ENCODE assay signal across 25 cellular contexts in the genomic region with DNA sequence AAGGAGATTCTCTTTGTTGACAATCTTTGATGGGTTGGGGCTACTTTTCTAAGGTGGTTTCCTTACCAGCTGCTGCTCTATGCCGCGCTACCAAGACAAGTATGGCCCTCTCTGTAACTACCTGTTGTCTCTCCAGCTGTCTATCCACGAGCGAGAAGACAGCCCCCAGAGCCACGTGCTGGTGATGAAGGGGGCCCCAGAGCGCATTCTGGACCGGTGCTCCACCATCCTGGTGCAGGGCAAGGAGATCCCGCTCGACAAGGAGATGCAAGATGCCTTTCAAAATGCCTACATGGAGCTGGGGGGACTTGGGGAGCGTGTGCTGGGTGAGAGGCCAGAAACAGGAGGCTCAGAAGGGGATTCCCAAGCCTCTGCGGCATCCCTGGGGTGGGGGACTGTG. TPM values are rescaled to one million over a fixed set of nuclear protein-coding genes. Genes with fewer than 3 reads are reported as not detected.
A peak's percentile ranks its signal among the peaks of the same experiment; 100 is the strongest.
DNase-seq lines count a peak whose midpoint lies in the region; ATAC-seq and TF ChIP-seq lines count a peak whose summit lies in the region.
"Had no signal": no experiment of that assay in that cellular context is flagged by ENCODE, and none has a peak within 500 bp of the region (broad histone marks: within the 10 kb centered on the region; RNA-seq: fewer than 3 reads in every experiment).

No MANE protein-coding gene starts in this region.

- H3K9me3 Mint-ChIP-seq in effector memory CD8-positive, alpha-beta T cell = no peaks in the 10 kb centered on the region
- no peaks in the 10 kb centered on the region for H3K9me3 Mint-ChIP-seq in stimulated activated naive CD8-positive, alpha-beta T cell treated with anti-CD3 and anti-CD28 coated beads, Interleukin-15, amount 100 ng/mL, for 72 hours
- H3K9me3 Mint-ChIP-seq: CD8-positive, alpha-beta T cell; H9; HFFc6 had no signal

- H3K36me3 ChIP-seq in esophagus muscularis mucosa = peaks cover 39 to 81% (median 73%) of the 10 kb centered on the region in 4 donors
- H3K36me3 ChIP-seq in sigmoid colon = peaks cover 23 to 93% (median 44%) of the 10 kb centered on the region in 4 donors
- H3K36me3 ChIP-seq in thoracic aorta = peaks cover 75% of the 10 kb centered on the region
- H3K36me3 ChIP-seq: BLaER1 treated with 17β-estradiol and CSF1 and Interleukin-3, amounts not matched to agents 10 nM and 100 nM had no signal

- WGBS in esophagus muscularis mucosa = 89% methylated on average over 8 of the region's 11 CpGs
- WGBS in sigmoid colon, 2 donors = 87 to 89% methylated on average over 11 of the region's 11 CpGs

- TF ChIP-seq EP300 in esophagus muscularis mucosa (IDR thresholded peaks at IDR 0.05) (no peak), sigmoid colon (IDR thresholded peaks at IDR 0.05) (no peak)

- H3K27me3 Mint-ChIP-seq in effector memory CD8-positive, alpha-beta T cell = peaks cover 45 to 65% of the 10 kb centered on the region in 2 donors
- H3K27me3 Mint-ChIP-seq in stimulated activated naive CD8-positive, alpha-beta T cell treated with anti-CD3 and anti-CD28 coated beads, Interleukin-15, amount 100 ng/mL, for 72 hours = peaks cover 26% of the 10 kb centered on the region

- ATAC-seq in left cardiac atrium = no peak
- no peak for ATAC-seq in thoracic aorta (ENCODE audit: insufficient number of reproducible peaks, low FRiP score, low read depth)
- ATAC-seq in effector memory CD8-positive, alpha-beta T cell (replicated peaks) = no peak
- no peak for ATAC-seq in stimulated activated naive CD8-positive, alpha-beta T cell treated with anti-CD3 and anti-CD28 coated beads, Interleukin-15, amount 100 ng/mL, for 72 hours
- ATAC-seq in activated CD4-positive, CD25-positive, alpha-beta regulatory T cell treated with anti-CD3 and anti-CD28 coated beads, Interleukin-2, amount 50 U/mL, for 24 hours = no peak
- ATAC-seq: CD8-positive, alpha-beta T cell had no signal

- H3K27ac ChIP-seq in esophagus muscularis mucosa (replicated peaks in 1 of 4) = peak overlapping the region; percentile 83 to 87 (median 85)
- H3K27ac ChIP-seq in sigmoid colon = peak overlapping the region; percentile 62 to 83 (median 74)
- peak overlapping the region; percentile 81 to 97 for H3K27ac ChIP-seq in thoracic aorta
- H3K27ac ChIP-seq: 22Rv1; BLaER1 treated with 17β-estradiol and CSF1 and Interleukin-3, amounts not matched to agents 10 nM and 100 nM; GM23248 had no signal

- no peak overlapping the region for H3K27ac Mint-ChIP-seq in effector memory CD8-positive, alpha-beta T cell
- H3K27ac Mint-ChIP-seq in stimulated activated naive CD8-positive, alpha-beta T cell treated with anti-CD3 and anti-CD28 coated beads, Interleukin-15, amount 100 ng/mL, for 72 hours = no peak overlapping the region
- H3K27ac Mint-ChIP-seq: CD8-positive, alpha-beta T cell; HFFc6 had no signal

- H3K9me3 ChIP-seq in esophagus muscularis mucosa = no peaks in the 10 kb centered on the region
- no peaks in the 10 kb centered on the region for H3K9me3 ChIP-seq in sigmoid colon
- H3K9me3 ChIP-seq in thoracic aorta = no peaks in the 10 kb centered on the region
- H3K9me3 ChIP-seq: BLaER1 treated with 17β-estradiol and CSF1 and Interleukin-3, amounts not matched to agents 10 nM and 100 nM had no signal

- H3K36me3 Mint-ChIP-seq in effector memory CD8-positive, alpha-beta T cell (ENCODE audit: insufficient read depth) = no peaks in the 10 kb centered on the region
- H3K36me3 Mint-ChIP-seq: CD8-positive, alpha-beta T cell had no signal

- H3K27me3 ChIP-seq in esophagus muscularis mucosa = no peaks in the 10 kb centered on the region
- no peaks in the 10 kb centered on the region for H3K27me3 ChIP-seq in sigmoid colon
- no peaks in the 10 kb centered on the region for H3K27me3 ChIP-seq in thoracic aorta (replicated peaks; ENCODE audit: insufficient read depth)
- H3K27me3 ChIP-seq: BLaER1 treated with 17β-estradiol and CSF1 and Interleukin-3, amounts not matched to agents 10 nM and 100 nM had no signal

- TF ChIP-seq CTCF in esophagus muscularis mucosa (IDR thresholded peaks at IDR 0.05) = no peak
- TF ChIP-seq CTCF in sigmoid colon (IDR thresholded peaks at IDR 0.05) = no peak
- TF ChIP-seq CTCF in thoracic aorta (IDR thresholded peaks at IDR 0.05) = no peak

- H3K4me1 ChIP-seq in esophagus muscularis mucosa (peaks cover 56 to 92% (median 74%) of the 10 kb centered on the region in 4 donors), sigmoid colon (peaks cover 0 to 49% (median 42%) of the 10 kb centered on the region in 4 donors), thoracic aorta (ENCODE audit: control insufficient read depth in 1 of 2, low read depth in 2 of 2) (peaks cover 31 to 69% of the 10 kb centered on the region in 2 donors)

- intact Hi-C loops in cardiac septum (cut with DNase I) (no loop called here), left cardiac atrium (cut with DNase I) (no loop called here), esophagus muscularis mucosa (cut with DNase I) (no loop called here), sigmoid colon (cut with DNase I) (no loop called here)

- H3K4me1 Mint-ChIP-seq in effector memory CD8-positive, alpha-beta T cell (ENCODE audit: low read depth in 2 of 2) = no peaks in the 10 kb centered on the region
- peaks cover 6% of the 10 kb centered on the region for H3K4me1 Mint-ChIP-seq in stimulated activated naive CD8-positive, alpha-beta T cell treated with anti-CD3 and anti-CD28 coated beads, Interleukin-15, amount 100 ng/mL, for 72 hours

- TF ChIP-seq POLR2A in esophagus muscularis mucosa (IDR thresholded peaks at IDR 0.05; ENCODE audit: low read depth) = no peak
- TF ChIP-seq POLR2A in sigmoid colon (IDR thresholded peaks at IDR 0.05) = no peak

- DNase-seq in cardiac septum (ENCODE audit: low spot score) = peak; percentile 68
- DNase-seq in left cardiac atrium = no peak
- no peak for DNase-seq in esophagus muscularis mucosa (ENCODE audit: extremely low spot score)
- DNase-seq in sigmoid colon = peak; percentile 45
- DNase-seq in thoracic aorta (ENCODE audit: low spot score) = no peak
- no peak for DNase-seq in effector memory CD8-positive, alpha-beta T cell
- DNase-seq in stimulated activated naive CD8-positive, alpha-beta T cell treated with anti-CD3 and anti-CD28 coated beads, Interleukin-15, amount 100 ng/mL, for 72 hours = no peak
- DNase-seq: Calu3; CD8-positive, alpha-beta T cell; DMS153; GM23248; H9; HFFc6; Kasumi-1; NCI-H1417; NCI-H1694 treated with DMSO at 0.1 percent for 48 hours; NCI-H2081 treated with DMSO at 0.1 percent for 48 hours; NCI-H2171 treated with DMSO at 0.1 percent for 48 hours; NCI-H526 treated with DMSO at 0.1 percent for 48 hours; OCI-M1 had no signal

- H3K4me3 ChIP-seq in esophagus muscularis mucosa = no peak overlapping the region
- no peak overlapping the region for H3K4me3 ChIP-seq in sigmoid colon
- no peak overlapping the region for H3K4me3 ChIP-seq in thoracic aorta
- H3K4me3 ChIP-seq: BLaER1 treated with 17β-estradiol and CSF1 and Interleukin-3, amounts not matched to agents 10 nM and 100 nM; GM23248 had no signal

- no peak overlapping the region for H3K4me3 Mint-ChIP-seq in effector memory CD8-positive, alpha-beta T cell
- no peak overlapping the region for H3K4me3 Mint-ChIP-seq in stimulated activated naive CD8-positive, alpha-beta T cell treated with anti-CD3 and anti-CD28 coated beads, Interleukin-15, amount 100 ng/mL, for 72 hours
- H3K4me3 Mint-ChIP-seq: CD8-positive, alpha-beta T cell; HFFc6 had no signal

RNA-seq across cellular contexts. Expression of a gene that starts 14.4 kb away (rescaled TPM):
- total RNA-seq in cardiac septum = 147 TPM
- total RNA-seq in left cardiac atrium = 100 to 1,000 TPM; 114 to 176 TPM
- total RNA-seq in esophagus muscularis mucosa = 100 to 1,000 TPM; 101 to 214 (median 130) TPM
- 100 to 1,000 TPM in 2 of 4 donors, 10 to 100 TPM in 2; 60.7 to 153 (median 102) TPM for total RNA-seq in sigmoid colon
- 1 to 10 TPM in 2 of 3 donors, under 1 TPM in 1; 0.92 to 5.7 (median 1.8) TPM for polyA plus RNA-seq in sigmoid colon
- 100 to 1,000 TPM in 1 of 2 donors, 10 to 100 TPM in 1; 86.0 to 146 TPM for total RNA-seq in thoracic aorta
- total RNA-seq: Calu3; CD8-positive, alpha-beta T cell; G401; MCF 10A had no signal

RNA-seq across cellular contexts. Expression of a gene that starts 21.4 kb away (rescaled TPM):
- total RNA-seq in cardiac septum (1.0 TPM), left cardiac atrium (under 1 TPM in 1 of 2 donors, not detected in 1; 0.13 TPM), esophagus muscularis mucosa (1 to 10 TPM in 1 of 4 donors, under 1 TPM in 2, not detected in 1; 0.17 to 2.1 (median 0.98) TPM), sigmoid colon (1 to 10 TPM in 1 of 4 donors, under 1 TPM in 1, not detected in 2; 0.27 to 3.0 TPM), thoracic aorta (1 to 10 TPM in 1 of 2 donors, under 1 TPM in 1; 0.68 to 1.1 TPM)
- under 1 TPM in 1 of 3 donors, not detected in 2; 0.22 TPM for polyA plus RNA-seq in sigmoid colon
- total RNA-seq: Calu3; CD8-positive, alpha-beta T cell; G401; GM23248; HFFc6; MCF 10A had no signal
- polyA plus RNA-seq: GM23248 had no signal

RNA-seq across cellular contexts. Expression of a gene that starts 31.5 kb away (rescaled TPM):
- total RNA-seq in cardiac septum (29.7 TPM), left cardiac atrium (10 to 100 TPM; 18.8 to 22.1 TPM), esophagus muscularis mucosa (10 to 100 TPM; 12.0 to 27.0 (median 21.9) TPM), sigmoid colon (10 to 100 TPM; 11.1 to 11.4 (median 11.3) TPM), thoracic aorta (10 to 100 TPM; 29.6 to 40.8 TPM)
- 10 to 100 TPM in 1 of 3 donors, 1 to 10 TPM in 2; 4.8 to 34.9 (median 7.2) TPM for polyA plus RNA-seq in sigmoid colon

RNA-seq across cellular contexts. Expression of a gene that starts 48.6 kb away (rescaled TPM):
- not detected for total RNA-seq in cardiac septum
- under 1 TPM in 1 of 2 donors, not detected in 1; 0.06 TPM for total RNA-seq in left cardiac atrium
- total RNA-seq in esophagus muscularis mucosa = not detected
- under 1 TPM; under 0.01 to 0.36 (median 0.27) TPM for total RNA-seq in sigmoid colon
- polyA plus RNA-seq in sigmoid colon = under 1 TPM in 1 of 3 donors, not detected in 2; 0.22 TPM
- total RNA-seq in thoracic aorta = under 1 TPM in 1 of 2 donors, not detected in 1; 0.95 TPM
- total RNA-seq: Calu3; CD8-positive, alpha-beta T cell; G401; GM23248; HFFc6 had no signal
- polyA plus RNA-seq: GM23248 had no signal

Comparison
In these comparisons a context has a peak if more than half of its experiments do, and no peak if none do; other contexts are left out.
1. DNase-seq: peak in cardiac septum (single experiment) and sigmoid colon (single experiment); none in left cardiac atrium (single experiment), esophagus muscularis mucosa (single experiment), thoracic aorta (single experiment), effector memory CD8-positive, alpha-beta T cell (0 of 3) and stimulated activated naive CD8-positive, alpha-beta T cell treated with anti-CD3 and anti-CD28 coated beads, Interleukin-15, amount 100 ng/mL, for 72 hours (0 of 2).
2. Peak in every context shown above with its lines, with median percentiles within 50 percentile points of each other: H3K27ac ChIP-seq.